31 cellular contexts compared by ENCODE assay signal in the genomic region with DNA sequence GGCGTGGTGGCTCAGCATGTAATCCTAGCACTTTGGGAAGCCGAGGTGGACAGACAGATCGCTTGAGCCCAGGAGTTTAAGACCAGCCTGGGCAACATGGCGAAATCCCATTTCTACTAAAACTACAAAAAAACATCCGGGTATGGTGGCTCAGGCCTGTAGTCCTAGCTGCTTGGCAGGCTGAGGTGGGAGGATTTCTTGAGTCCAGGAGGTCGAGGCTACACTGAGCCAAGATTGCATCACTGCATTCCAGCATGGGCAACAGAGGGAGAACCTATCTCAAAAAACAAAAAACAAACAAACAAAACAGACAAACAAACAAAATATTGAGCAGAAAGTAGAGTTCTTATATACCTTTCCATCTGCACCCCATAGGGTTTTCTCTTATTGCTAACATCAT. TPM values are rescaled to one million over a fixed set of nuclear protein-coding genes. Genes with fewer than 3 reads are reported as not detected.
"Had no signal": no experiment of that assay in that cellular context is flagged by ENCODE, and none has a peak within 500 bp of the region (broad histone marks: within the 10 kb centered on the region; RNA-seq: fewer than 3 reads in every experiment).

No MANE protein-coding gene starts in this region.

- H3K4me1 ChIP-seq: ascending aorta, breast epithelium, colonic mucosa had no signal

- H3K27ac ChIP-seq: ascending aorta, breast epithelium, cardiac muscle cell, colonic mucosa, WERI-Rb-1 had no signal

- H3K9me3 ChIP-seq: ascending aorta, breast epithelium, colonic mucosa had no signal

- DNase-seq: activated CD4-positive, alpha-beta memory T cell treated with anti-CD3 and anti-CD28 coated beads, Interleukin-2, amount 10 ng/mL, durations not matched to agents 7 days and 5 days; activated CD4-positive, alpha-beta T cell treated with anti-CD3 and anti-CD28 coated beads for 36 hours; activated CD4-positive, alpha-beta T cell treated with anti-CD3 and anti-CD28 coated beads, Interleukin-2, amount 10 ng/mL, durations not matched to agents 7 days and 5 days; activated CD4-positive, alpha-beta T cell treated with anti-CD3 and anti-CD28 coated beads, Interleukin-2, amount 50 U/mL, for 4 hours; activated CD4-positive, CD25-positive, alpha-beta regulatory T cell; activated CD4-positive, CD25-positive, alpha-beta regulatory T cell treated with anti-CD3 and anti-CD28 coated beads, Interleukin-2, amount 50 U/mL, for 72 hours; activated CD8-positive, alpha-beta memory T cell treated with anti-CD3 and anti-CD28 coated beads, Interleukin-2, amount 50 U/mL, for 48 hours; activated gamma-delta T cell; activated naive CD4-positive, alpha-beta T cell; activated naive CD4-positive, alpha-beta T cell treated with anti-CD3 and anti-CD28 coated beads, Interleukin-2, amount 10 ng/mL, durations not matched to agents 7 days and 5 days; activated naive CD8-positive, alpha-beta T cell treated with anti-CD3 and anti-CD28 coated beads, Interleukin-2, amount 10 ng/mL, durations not matched to agents 7 days and 5 days; activated T-cell treated with anti-CD3 and anti-CD28 coated beads for 4 hours; activated T-cell treated with anti-CD3 and anti-CD28 coated beads, Interleukin-2, amount 50 U/mL, for 24 hours; activated T-cell treated with anti-CD3 and anti-CD28 coated beads, Interleukin-2, amount 50 U/mL, for 72 hours; central memory CD4-positive, alpha-beta T cell; cerebellar nuclear complex; colonic mucosa; effector memory CD4-positive, alpha-beta T cell; endodermal cell; foreskin fibroblast; head of caudate nucleus; T-helper 1 cell; T-helper 17 cell; T1000; WERI-Rb-1 had no signal

- H3K27me3 ChIP-seq: ascending aorta, breast epithelium, cardiac muscle cell, colonic mucosa had no signal

- H3K36me3 ChIP-seq: ascending aorta, breast epithelium, cardiac muscle cell, colonic mucosa, WERI-Rb-1 had no signal

- H3K4me3 ChIP-seq: ascending aorta, breast epithelium, cardiac muscle cell, colonic mucosa had no signal

- ATAC-seq: activated CD4-positive, alpha-beta T cell treated with anti-CD3 and anti-CD28 coated beads for 36 hours; activated naive CD4-positive, alpha-beta T cell treated with anti-CD3 and anti-CD28 coated beads, Interleukin-2, amount 50 U/mL, for 72 hours; activated T-cell treated with anti-CD3 and anti-CD28 coated beads, Interleukin-2, amount 50 U/mL, for 72 hours; esophagus mucosa; T-helper 17 cell had no signal

- FAIRE-seq: frontal cortex had no signal

RNA-seq across cellular contexts. Expression of gene SLC25A21, which starts 9.0 kb away (rescaled TPM):
- total RNA-seq: activated CD4-positive, alpha-beta memory T cell treated with anti-CD3 and anti-CD28 coated beads, Interleukin-2, amount 10 ng/mL, durations not matched to agents 7 days and 5 days; activated CD4-positive, alpha-beta T cell treated with anti-CD3 and anti-CD28 coated beads for 36 hours; activated CD4-positive, alpha-beta T cell treated with anti-CD3 and anti-CD28 coated beads, Interleukin-2, amount 10 ng/mL, durations not matched to agents 7 days and 5 days; activated naive CD4-positive, alpha-beta T cell treated with anti-CD3 and anti-CD28 coated beads, Interleukin-2, amount 50 U/mL, for 72 hours; activated naive CD8-positive, alpha-beta T cell treated with anti-CD3 and anti-CD28 coated beads, Interleukin-2, amount 10 ng/mL, durations not matched to agents 7 days and 5 days; activated T-cell treated with anti-CD3 and anti-CD28 coated beads, Interleukin-2, amount 50 U/mL, for 72 hours; ascending aorta; T-helper 17 cell had no signal

RNA-seq across cellular contexts. Expression of gene MIPOL1, which starts 16.3 kb away (rescaled TPM):
- total RNA-seq: activated CD4-positive, alpha-beta T cell treated with anti-CD3 and anti-CD28 coated beads, Interleukin-2, amount 10 ng/mL, durations not matched to agents 7 days and 5 days; activated naive CD8-positive, alpha-beta T cell treated with anti-CD3 and anti-CD28 coated beads, Interleukin-2, amount 10 ng/mL, durations not matched to agents 7 days and 5 days had no signal
